8 cellular contexts compared by ENCODE assay signal in the genomic region with DNA sequence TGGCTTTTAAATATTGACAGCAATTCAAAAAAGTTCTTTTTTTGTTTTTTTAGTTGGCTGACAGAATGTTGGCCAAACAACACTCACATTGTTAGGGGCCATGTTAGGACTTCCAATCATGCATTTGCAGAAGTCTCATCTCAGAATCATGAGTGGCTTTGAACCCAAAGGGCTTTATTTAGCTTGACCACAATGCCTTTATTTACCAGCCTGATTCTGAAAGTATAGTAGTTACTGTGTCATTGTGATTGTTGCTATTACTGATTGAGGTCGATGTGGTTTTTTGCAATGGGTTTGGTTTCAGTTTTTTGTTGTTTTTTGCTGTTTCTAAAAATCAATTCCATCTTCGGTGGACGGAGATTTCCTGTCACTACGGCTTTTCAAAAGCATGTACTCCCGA. TPM values are rescaled to one million over a fixed set of nuclear protein-coding genes. Genes with fewer than 3 reads are reported as not detected.
A peak's percentile ranks its signal among the peaks of the same experiment; 100 is the strongest.
DNase-seq lines count a peak whose midpoint lies in the region; ATAC-seq, FAIRE-seq and TF ChIP-seq lines count a peak whose summit lies in the region.

No MANE protein-coding gene starts in this region.

- POLR2A ChIA-PET in RWPE1 (lab: Yijun Ruan, JAX; ENCODE audit: low non-redundant PET) = no interaction called here

- H3K27ac ChIP-seq in esophagus muscularis mucosa (replicated peaks in 1 of 4) (peak overlapping the region in 3 of 4 donors; percentile 11 to 48 (median 34)), RWPE1 (no peak overlapping the region)

- peaks cover 15 to 24% (median 17%) of the 10 kb centered on the region in 4 donors for H3K4me1 ChIP-seq in esophagus muscularis mucosa

- ATAC-seq in GM19468 (IDR thresholded peaks at IDR 0.05; ENCODE audit: extremely low read depth, unreplicated experiment) (peak; percentile 90), HG03103 (IDR thresholded peaks at IDR 0.05; ENCODE audit: low read depth, unreplicated experiment) (peak; percentile 94)

- 66% methylated on average over 5 of the region's 5 CpGs for WGBS in esophagus muscularis mucosa

- TF ChIP-seq EP300 in esophagus muscularis mucosa (IDR thresholded peaks at IDR 0.05) = no peak

- DNase-seq in GM12892 (ENCODE audit: insufficient read length) = peak; percentile 25
- no peak for DNase-seq in esophagus muscularis mucosa (ENCODE audit: extremely low spot score)
- no peak for DNase-seq in foreskin fibroblast
- DNase-seq in DMS153 (lab: John Stamatoyannopoulos, UW) = no peak
- no peak for DNase-seq in activated T-cell treated with anti-CD3 and anti-CD28 coated beads, Interleukin-2, amount 50 U/mL, for 48 hours
- no peak for DNase-seq in RWPE1 (ENCODE audit: low spot score)

- peak; percentile 94 for FAIRE-seq in GM12892 (lab: Jason Lieb, UNC)

- CTCF ChIA-PET in RWPE1 (lab: Yijun Ruan, JAX) = no interaction called here

- H3K36me3 ChIP-seq in esophagus muscularis mucosa = no peaks in the 10 kb centered on the region

- TF ChIP-seq POLR2A in GM12892 (IDR thresholded peaks at IDR 0.05; ENCODE audit: low read depth, low read length) (no peak), esophagus muscularis mucosa (IDR thresholded peaks at IDR 0.05; ENCODE audit: low read depth) (no peak)

- H3K27me3 ChIP-seq in esophagus muscularis mucosa = no peaks in the 10 kb centered on the region

- TF ChIP-seq CTCF in esophagus muscularis mucosa (IDR thresholded peaks at IDR 0.05) (no peak), foreskin fibroblast (IDR thresholded peaks at IDR 0.05; ENCODE audit: low read depth, low read length) (no peak), RWPE1 (conservative IDR thresholded peaks at IDR 0.05; ENCODE audit: low read depth) (no peak)

- H3K9me3 ChIP-seq in esophagus muscularis mucosa = no peaks in the 10 kb centered on the region

- H3K4me3 ChIP-seq in esophagus muscularis mucosa (no peak overlapping the region), foreskin fibroblast (ENCODE audit: low read depth in 1 of 2, low read length in 2 of 2) (no peak overlapping the region)

- intact Hi-C loops in esophagus muscularis mucosa (cut with DNase I) = no loop called here

RNA-seq across cellular contexts. Expression of a gene that starts 7.2 kb away (rescaled TPM):
- not detected for polyA plus RNA-seq in GM12892 (2012; ENCODE audit: missing spikeins)
- 1 to 10 TPM; 2.2 to 9.9 (median 4.3) TPM for total RNA-seq in esophagus muscularis mucosa

RNA-seq across cellular contexts. Expression of a gene that starts 10.3 kb away (rescaled TPM):
- 1.1 TPM for polyA plus RNA-seq in GM12892 (2012; ENCODE audit: missing spikeins)
- total RNA-seq in esophagus muscularis mucosa = 1 to 10 TPM in 3 of 4 donors, not detected in 1; 1.5 to 3.5 (median 2.1) TPM
